16 cellular contexts compared by ENCODE assay signal in genomic region chr15:81940467-81941451, GRCh38.
DNase-seq lines count a peak whose midpoint lies in the region; ATAC-seq and TF ChIP-seq lines count a peak whose summit lies in the region.
"Had no signal": no experiment of that assay in that cellular context is flagged by ENCODE, and none has a peak within 500 bp of the region (broad histone marks: within the 10 kb centered on the region; RNA-seq: fewer than 3 reads in every experiment).

No MANE protein-coding gene starts in this region.

- DNase-seq in DMS 273 (lab: John Stamatoyannopoulos, UW; ENCODE audit: unreplicated experiment): peak; percentile 14
- DNase-seq in DMS 273 treated with DMSO at 0.1 percent for 48 hours (lab: John Stamatoyannopoulos, UW): no peak
- DNase-seq in NCI-H69 (lab: John Stamatoyannopoulos, UW): peak; percentile 33
- peak; percentile 66 for DNase-seq in choroid plexus epithelial cell (ENCODE audit: low read depth)
- peak; percentile 59 for DNase-seq in skeletal muscle cell (ENCODE audit: low read depth)
- no peak for DNase-seq in DMS153 treated with DMSO at 0.1 percent for 48 hours (lab: John Stamatoyannopoulos, UW; ENCODE audit: unreplicated experiment)
- no peak for DNase-seq in amygdala (lab: John Stamatoyannopoulos, UW)
- DNase-seq: activated CD4-positive, alpha-beta T cell treated with anti-CD3 and anti-CD28 coated beads for 48 hours; activated T-cell treated with anti-CD3 and anti-CD28 coated beads, Interleukin-2, amount 50 U/mL, for 4 hours; NCI-H510A; Peyer's patch; right cardiac atrium; stimulated activated CD4-positive, alpha-beta T cell treated with anti-CD3 and anti-CD28 coated beads, Interleukin-4, amount 100 ng/mL, for 1 hour; transverse colon had no signal

- ATAC-seq in GM21367 (IDR thresholded peaks at IDR 0.05; ENCODE audit: unreplicated experiment): no peak
- ATAC-seq: activated T-cell treated with anti-CD3 and anti-CD28 coated beads, Interleukin-2, amount 50 U/mL, for 4 hours; right cardiac atrium had no signal

- H3K4me3 ChIP-seq in choroid plexus epithelial cell (ENCODE audit: low read depth, low read length) (no peak overlapping the region), skeletal muscle cell (ENCODE audit: low read depth, low read length) (no peak overlapping the region)
- H3K4me3 ChIP-seq: neural progenitor cell, Peyer's patch, transverse colon had no signal

- TF ChIP-seq CTCF in choroid plexus epithelial cell (conservative IDR thresholded peaks at IDR 0.05; ENCODE audit: low read depth, low read length): no peak

Comparison
In these comparisons a context has a peak if more than half of its experiments do, and no peak if none do; other contexts are left out.
1. DNase-seq: peak in DMS 273 (single experiment), NCI-H69 (single experiment), choroid plexus epithelial cell (single experiment) and skeletal muscle cell (single experiment); none in DMS 273 treated with DMSO at 0.1 percent for 48 hours (single experiment), DMS153 treated with DMSO at 0.1 percent for 48 hours (single experiment) and amygdala (0 of 56).